8 cellular contexts compared by ENCODE assay signal in genomic region chr20:58649288-58650180, GRCh38. TPM values are rescaled to one million over a fixed set of nuclear protein-coding genes. Genes with fewer than 3 reads are reported as not detected.
A peak's percentile ranks its signal among the peaks of the same experiment; 100 is the strongest.
DNase-seq lines count a peak whose midpoint lies in the region; ATAC-seq and TF ChIP-seq lines count a peak whose summit lies in the region.

No MANE protein-coding gene starts in this region.

- H3K4me1 ChIP-seq in endocrine pancreas (ENCODE audit: control insufficient read depth, insufficient read depth, low read length), result peaks cover 12% of the 10 kb centered on the region

- H3K27me3 Mint-ChIP-seq in activated CD4-positive, alpha-beta T cell treated with anti-CD3 and anti-CD28 coated beads, Interleukin-2, amount 10 ng/mL, durations not matched to agents 7 days and 5 days, result no peaks in the 10 kb centered on the region
- H3K27me3 Mint-ChIP-seq in nephron (ENCODE audit: low read depth), result no peaks in the 10 kb centered on the region

- peak overlapping the region; percentile 48 for H3K9ac ChIP-seq in endocrine pancreas (ENCODE audit: control insufficient read depth, insufficient read depth, low read length)

- H3K36me3 Mint-ChIP-seq in activated CD4-positive, alpha-beta T cell treated with anti-CD3 and anti-CD28 coated beads, Interleukin-2, amount 10 ng/mL, durations not matched to agents 7 days and 5 days (ENCODE audit: low read depth), result peaks cover 15% of the 10 kb centered on the region
- no peaks in the 10 kb centered on the region for H3K36me3 Mint-ChIP-seq in nephron (ENCODE audit: low read depth)

- DNase-seq in GM10266 (ENCODE audit: extremely low spot score) (peak; percentile 45), GM19240 (ENCODE audit: insufficient read length, low spot score) (no peak), NCI-H226 (no peak)
- peak; percentile 37 for DNase-seq in activated CD4-positive, alpha-beta T cell treated with anti-CD3 and anti-CD28 coated beads, Interleukin-2, amount 10 ng/mL, durations not matched to agents 7 days and 5 days

- peak overlapping the region; percentile 81 for H3K27ac Mint-ChIP-seq in activated CD4-positive, alpha-beta T cell treated with anti-CD3 and anti-CD28 coated beads, Interleukin-2, amount 10 ng/mL, durations not matched to agents 7 days and 5 days
- peak overlapping the region; percentile 74 to 92 (median 90) for H3K27ac Mint-ChIP-seq in nephron

- TF ChIP-seq CTCF in GM10266 (IDR thresholded peaks at IDR 0.05; ENCODE audit: control insufficient read depth, insufficient read depth, low read depth, missing control alignments), result no peak
- no peak for TF ChIP-seq CTCF in nephron (IDR thresholded peaks at IDR 0.05; ENCODE audit: unreplicated experiment in 3 of 3)

- H3K9me3 ChIP-seq in endocrine pancreas (ENCODE audit: control insufficient read depth, low read length), result no peaks in the 10 kb centered on the region

- peaks cover 14% of the 10 kb centered on the region for H3K4me1 Mint-ChIP-seq in activated CD4-positive, alpha-beta T cell treated with anti-CD3 and anti-CD28 coated beads, Interleukin-2, amount 10 ng/mL, durations not matched to agents 7 days and 5 days
- H3K4me1 Mint-ChIP-seq in nephron, result peaks cover 44% of the 10 kb centered on the region

- no peaks in the 10 kb centered on the region for H3K36me3 ChIP-seq in endocrine pancreas (ENCODE audit: control insufficient read depth, insufficient read depth, low read length)

- H3K27me3 ChIP-seq in endocrine pancreas (ENCODE audit: control insufficient read depth, insufficient read depth, low read length), result no peaks in the 10 kb centered on the region

- H3K9me3 Mint-ChIP-seq in activated CD4-positive, alpha-beta T cell treated with anti-CD3 and anti-CD28 coated beads, Interleukin-2, amount 10 ng/mL, durations not matched to agents 7 days and 5 days, result no peaks in the 10 kb centered on the region
- no peaks in the 10 kb centered on the region for H3K9me3 Mint-ChIP-seq in nephron

- no peak overlapping the region for H3K4me3 ChIP-seq in endocrine pancreas (ENCODE audit: control insufficient read depth, insufficient read depth, low read length)

- ATAC-seq in GM19463 (IDR thresholded peaks at IDR 0.05; ENCODE audit: unreplicated experiment) (no peak), HG03571 (IDR thresholded peaks at IDR 0.05; ENCODE audit: unreplicated experiment) (no peak)

- CTCF ChIA-PET in activated CD4-positive, alpha-beta T cell treated with anti-CD3 and anti-CD28 coated beads, Interleukin-2, amount 10 ng/mL, durations not matched to agents 7 days and 5 days (lab: Charles Lee), result interaction anchor here (0.5 to 3.3 kb wide), 6 partner anchors 11 to 251 kb away, joined by 4 to 44 read pairs (median 8); partner anchors contain the start of genes GNAS and GNAS-AS1

- peak overlapping the region; percentile 62 for H3K4me3 Mint-ChIP-seq in activated CD4-positive, alpha-beta T cell treated with anti-CD3 and anti-CD28 coated beads, Interleukin-2, amount 10 ng/mL, durations not matched to agents 7 days and 5 days
- peak overlapping the region; percentile 79 to 83 (median 83) for H3K4me3 Mint-ChIP-seq in nephron

- POLR2A ChIA-PET in activated CD4-positive, alpha-beta T cell treated with anti-CD3 and anti-CD28 coated beads, Interleukin-2, amount 10 ng/mL, durations not matched to agents 7 days and 5 days (lab: Charles Lee), result no interaction called here

RNA-seq across cellular contexts. Expression of gene STX16, which starts 1.5 kb away (rescaled TPM):
- 100 to 1,000 TPM; 163 to 173 TPM for total RNA-seq in activated CD4-positive, alpha-beta T cell treated with anti-CD3 and anti-CD28 coated beads, Interleukin-2, amount 10 ng/mL, durations not matched to agents 7 days and 5 days

RNA-seq across cellular contexts. Expression of gene NPEPL1, which starts 43.1 kb away (rescaled TPM):
- 10 to 100 TPM; 28.7 to 30.7 TPM for total RNA-seq in activated CD4-positive, alpha-beta T cell treated with anti-CD3 and anti-CD28 coated beads, Interleukin-2, amount 10 ng/mL, durations not matched to agents 7 days and 5 days

Comparison
In these comparisons a context has a peak if more than half of its experiments do, and no peak if none do; other contexts are left out.
1. DNase-seq: peak in GM10266 (single experiment) and activated CD4-positive, alpha-beta T cell treated with anti-CD3 and anti-CD28 coated beads, Interleukin-2, amount 10 ng/mL, durations not matched to agents 7 days and 5 days (single experiment); none in GM19240 (single experiment) and NCI-H226 (single experiment).